8 cellular contexts compared by ENCODE assay signal in genomic region chr13:45340422-45341033, GRCh38. TPM values are rescaled to one million over a fixed set of nuclear protein-coding genes. Genes with fewer than 3 reads are reported as not detected.
DNase-seq lines count a peak whose midpoint lies in the region; ATAC-seq and TF ChIP-seq lines count a peak whose summit lies in the region.

No MANE protein-coding gene starts in this region.

- no peaks in the 10 kb centered on the region for H3K27me3 ChIP-seq in HUES6 (ENCODE audit: control insufficient read depth, insufficient read depth, low read length)
- H3K27me3 ChIP-seq in Panc1 (ENCODE audit: control insufficient read depth, insufficient read depth, low read length) = no peaks in the 10 kb centered on the region
- no peaks in the 10 kb centered on the region for H3K27me3 ChIP-seq in naive thymus-derived CD4-positive, alpha-beta T cell (ENCODE audit: control insufficient read depth in 2 of 2, insufficient read depth in 2 of 2, low read length in 2 of 2)

- H3K36me3 ChIP-seq in HUES6 (ENCODE audit: control insufficient read depth, insufficient read depth, low read length) (peaks cover 60% of the 10 kb centered on the region), Panc1 (ENCODE audit: control insufficient read depth, insufficient read depth, low read length) (peaks cover 43% of the 10 kb centered on the region)
- peaks cover 30 to 51% (median 39%) of the 10 kb centered on the region in 3 experiments for H3K36me3 ChIP-seq in naive thymus-derived CD4-positive, alpha-beta T cell (ENCODE audit: control insufficient read depth in 2 of 3, insufficient read depth in 3 of 3, low read length in 3 of 3)

- peak overlapping the region; percentile 99 for H3K27ac ChIP-seq in HUES6 (ENCODE audit: low read depth, low read length)
- H3K27ac ChIP-seq in Panc1 (ENCODE audit: low read length) = peak overlapping the region; percentile 85
- peak overlapping the region; percentile 99 for H3K27ac ChIP-seq in naive thymus-derived CD4-positive, alpha-beta T cell (ENCODE audit: low read depth, low read length)

- H3K27me3 Mint-ChIP-seq in activated T-helper 17 cell treated with anti-CD3 and anti-CD28 coated beads, Interleukin-2, amount 50 U/mL, for 72 hours = no peaks in the 10 kb centered on the region
- no peaks in the 10 kb centered on the region for H3K27me3 Mint-ChIP-seq in naive thymus-derived CD4-positive, alpha-beta T cell

- ATAC-seq in GM21390 (IDR thresholded peaks at IDR 0.05; ENCODE audit: unreplicated experiment) (peak; percentile 19), Panc1 (peak; percentile 49)
- ATAC-seq in activated T-helper 17 cell treated with anti-CD3 and anti-CD28 coated beads, Interleukin-2, amount 50 U/mL, for 72 hours (replicated peaks) = peak; percentile 54
- ATAC-seq in naive thymus-derived CD4-positive, alpha-beta T cell = peak; percentile 48
- ATAC-seq in stimulated activated effector memory CD8-positive, alpha-beta T cell treated with anti-CD3 and anti-CD28 coated beads, Interleukin-12 subunit alpha, Interleukin-12 subunit beta, amount 100 ng/mL, for 72 hours = peak; percentile 70

- POLR2A ChIA-PET in Panc1 (lab: Charles Lee) = interaction anchor here (0.6 to 0.7 kb wide), 2 partner anchors 10 to 78 kb away, joined by 5 to 13 read pairs; no protein-coding TSS in a partner anchor
- POLR2A ChIA-PET in naive thymus-derived CD4-positive, alpha-beta T cell (lab: Charles Lee) = interaction anchor here (0.6 to 7.5 kb wide), 17 partner anchors 10 to 220 kb away, joined by 3 to 112 read pairs (median 4); partner anchors contain the start of genes COG3, GTF2F2 and SLC25A30

- intact Hi-C loops in Panc1 (cut with micrococcal nuclease; ENCODE audit: unreplicated experiment) = no loop called here
- intact Hi-C loops in naive thymus-derived CD4-positive, alpha-beta T cell (cut with micrococcal nuclease) = loop anchor here (1.0 to 10.0 kb wide), 20 partner anchors 11 to 1457 kb away; partner anchors contain the start of genes COG3 (in 2 of the 2), GPALPP1 (in 2 of the 2), GTF2F2 (in 2 of the 2) and NUFIP1 (in 2 of the 2)

- CTCF ChIA-PET in Panc1 (lab: Charles Lee) = no interaction called here
- CTCF ChIA-PET in naive thymus-derived CD4-positive, alpha-beta T cell (lab: Charles Lee) = interaction anchor here (0.6 to 2.1 kb wide), 5 partner anchors 10 to 128 kb away, joined by 3 to 7 read pairs (median 4); no protein-coding TSS in a partner anchor

- in situ Hi-C loops in Panc1 (cut with HindIII; ENCODE audit: low pct_unique_long_range_greater_than_20kb, low sequenced_read_pairs) = no loop called here

- peak overlapping the region; percentile 98 for H3K9ac ChIP-seq in HUES6 (ENCODE audit: low read length)

- H3K4me1 ChIP-seq in HUES6 (ENCODE audit: control insufficient read depth, insufficient read depth, low read length) = peaks cover 8% of the 10 kb centered on the region; the same call in 1 of the 2 replicates
- peaks cover 23% of the 10 kb centered on the region for H3K4me1 ChIP-seq in Panc1 (ENCODE audit: control insufficient read depth, insufficient read depth, low read length)
- peaks cover 35 to 45% of the 10 kb centered on the region in 2 donors for H3K4me1 ChIP-seq in naive thymus-derived CD4-positive, alpha-beta T cell (ENCODE audit: control insufficient read depth in 2 of 2, insufficient read depth in 2 of 2, low read length in 2 of 2)

- H3K9me3 ChIP-seq in HUES6 (ENCODE audit: control insufficient read depth, insufficient read depth, low read depth, low read length) (no peaks in the 10 kb centered on the region), Panc1 (ENCODE audit: control insufficient read depth, insufficient read depth, low read depth, low read length) (no peaks in the 10 kb centered on the region)
- no peaks in the 10 kb centered on the region for H3K9me3 ChIP-seq in naive thymus-derived CD4-positive, alpha-beta T cell (ENCODE audit: control insufficient read depth in 2 of 3, low read length in 3 of 3)

- TF ChIP-seq CTCF in Panc1 (IDR thresholded peaks at IDR 0.05) = no peak; the same call in 1 of the 2 replicates

- BruUV-seq in Panc1 (replicated peaks; lab: Mats Ljungman, UMichigan) = no TSS peak

- H3K4me1 Mint-ChIP-seq in activated T-helper 17 cell treated with anti-CD3 and anti-CD28 coated beads, Interleukin-2, amount 50 U/mL, for 72 hours = peaks cover 32% of the 10 kb centered on the region
- H3K4me1 Mint-ChIP-seq in naive thymus-derived CD4-positive, alpha-beta T cell = peaks cover 37 to 76% (median 63%) of the 10 kb centered on the region in 7 donors
- H3K4me1 Mint-ChIP-seq in stimulated activated effector memory CD8-positive, alpha-beta T cell treated with anti-CD3 and anti-CD28 coated beads, Interleukin-12 subunit alpha, Interleukin-12 subunit beta, amount 100 ng/mL, for 72 hours = peaks cover 44% of the 10 kb centered on the region

- H3K4me3 Mint-ChIP-seq in activated T-helper 17 cell treated with anti-CD3 and anti-CD28 coated beads, Interleukin-2, amount 50 U/mL, for 72 hours = peak overlapping the region; percentile 92
- peak overlapping the region; percentile 95 to 100 (median 98) for H3K4me3 Mint-ChIP-seq in naive thymus-derived CD4-positive, alpha-beta T cell
- peak overlapping the region; percentile 94 for H3K4me3 Mint-ChIP-seq in stimulated activated effector memory CD8-positive, alpha-beta T cell treated with anti-CD3 and anti-CD28 coated beads, Interleukin-12 subunit alpha, Interleukin-12 subunit beta, amount 100 ng/mL, for 72 hours

- DNase-seq in DMS 273 (lab: John Stamatoyannopoulos, UW; ENCODE audit: unreplicated experiment) (peak; percentile 89), Panc1 (ENCODE audit: low read depth, low spot score) (no peak), fibroblast of gingiva (ENCODE audit: low read depth) (peak; percentile 95)
- DNase-seq in naive thymus-derived CD4-positive, alpha-beta T cell = peak; percentile 69 to 87 (median 80)
- DNase-seq in stimulated activated effector memory CD8-positive, alpha-beta T cell treated with anti-CD3 and anti-CD28 coated beads, Interleukin-12 subunit alpha, Interleukin-12 subunit beta, amount 100 ng/mL, for 72 hours (ENCODE audit: low spot score in 2 of 2) = peak; percentile 70 to 91

- peak overlapping the region; percentile 88 for H3K4me3 ChIP-seq in HUES6 (ENCODE audit: low read depth, low read length)
- peak overlapping the region; percentile 71 to 82 for H3K4me3 ChIP-seq in Panc1 (ENCODE audit: low read depth in 2 of 2, low read length in 2 of 2)
- peak overlapping the region; percentile 94 for H3K4me3 ChIP-seq in naive thymus-derived CD4-positive, alpha-beta T cell (ENCODE audit: low read length)

- H3K27ac Mint-ChIP-seq in activated T-helper 17 cell treated with anti-CD3 and anti-CD28 coated beads, Interleukin-2, amount 50 U/mL, for 72 hours = peak overlapping the region; percentile 95
- peak overlapping the region; percentile 92 to 100 (median 99) for H3K27ac Mint-ChIP-seq in naive thymus-derived CD4-positive, alpha-beta T cell
- peak overlapping the region; percentile 98 for H3K27ac Mint-ChIP-seq in stimulated activated effector memory CD8-positive, alpha-beta T cell treated with anti-CD3 and anti-CD28 coated beads, Interleukin-12 subunit alpha, Interleukin-12 subunit beta, amount 100 ng/mL, for 72 hours

- H3K9me3 Mint-ChIP-seq in activated T-helper 17 cell treated with anti-CD3 and anti-CD28 coated beads, Interleukin-2, amount 50 U/mL, for 72 hours = no peaks in the 10 kb centered on the region
- H3K9me3 Mint-ChIP-seq in naive thymus-derived CD4-positive, alpha-beta T cell = peaks cover 0 to 9% (median 0%) of the 10 kb centered on the region in 11 donors
- no peaks in the 10 kb centered on the region for H3K9me3 Mint-ChIP-seq in stimulated activated effector memory CD8-positive, alpha-beta T cell treated with anti-CD3 and anti-CD28 coated beads, Interleukin-12 subunit alpha, Interleukin-12 subunit beta, amount 100 ng/mL, for 72 hours

- H3K36me3 Mint-ChIP-seq in activated T-helper 17 cell treated with anti-CD3 and anti-CD28 coated beads, Interleukin-2, amount 50 U/mL, for 72 hours (ENCODE audit: low read depth) = peaks cover 95% of the 10 kb centered on the region
- H3K36me3 Mint-ChIP-seq in naive thymus-derived CD4-positive, alpha-beta T cell = peaks cover 25 to 49% (median 35%) of the 10 kb centered on the region in 5 donors
- peaks cover 100% of the 10 kb centered on the region for H3K36me3 Mint-ChIP-seq in stimulated activated effector memory CD8-positive, alpha-beta T cell treated with anti-CD3 and anti-CD28 coated beads, Interleukin-12 subunit alpha, Interleukin-12 subunit beta, amount 100 ng/mL, for 72 hours

RNA-seq across cellular contexts. Expression of gene TPT1, which starts 0.5 kb away (rescaled TPM):
- 939 TPM for total RNA-seq in Panc1 (2021; ENCODE audit: unreplicated experiment)
- 1,185 TPM for polyA plus RNA-seq in Panc1 (2012; ENCODE audit: insufficient read length)
- 1,000 to 10,000 TPM; 3,139 to 4,606 TPM for total RNA-seq in activated T-helper 17 cell treated with anti-CD3 and anti-CD28 coated beads, Interleukin-2, amount 50 U/mL, for 72 hours
- total RNA-seq in naive thymus-derived CD4-positive, alpha-beta T cell = over 10,000 TPM in 2 of 5 experiments, 1,000 to 10,000 TPM in 3; 4,230 to 13,134 (median 7,796) TPM
- polyA plus RNA-seq in naive thymus-derived CD4-positive, alpha-beta T cell = 1,000 to 10,000 TPM; 3,943 to 4,894 TPM

Comparison
In these comparisons a context has a peak if more than half of its experiments do, and no peak if none do; other contexts are left out.
1. ATAC-seq: peak in every context shown above with its lines; median percentile 70 in stimulated activated effector memory CD8-positive, alpha-beta T cell treated with anti-CD3 and anti-CD28 coated beads, Interleukin-12 subunit alpha, Interleukin-12 subunit beta, amount 100 ng/mL, for 72 hours; 54 in activated T-helper 17 cell treated with anti-CD3 and anti-CD28 coated beads, Interleukin-2, amount 50 U/mL, for 72 hours; 49 in Panc1; 48 in naive thymus-derived CD4-positive, alpha-beta T cell; 19 in GM21390.